In the genomic region with DNA sequence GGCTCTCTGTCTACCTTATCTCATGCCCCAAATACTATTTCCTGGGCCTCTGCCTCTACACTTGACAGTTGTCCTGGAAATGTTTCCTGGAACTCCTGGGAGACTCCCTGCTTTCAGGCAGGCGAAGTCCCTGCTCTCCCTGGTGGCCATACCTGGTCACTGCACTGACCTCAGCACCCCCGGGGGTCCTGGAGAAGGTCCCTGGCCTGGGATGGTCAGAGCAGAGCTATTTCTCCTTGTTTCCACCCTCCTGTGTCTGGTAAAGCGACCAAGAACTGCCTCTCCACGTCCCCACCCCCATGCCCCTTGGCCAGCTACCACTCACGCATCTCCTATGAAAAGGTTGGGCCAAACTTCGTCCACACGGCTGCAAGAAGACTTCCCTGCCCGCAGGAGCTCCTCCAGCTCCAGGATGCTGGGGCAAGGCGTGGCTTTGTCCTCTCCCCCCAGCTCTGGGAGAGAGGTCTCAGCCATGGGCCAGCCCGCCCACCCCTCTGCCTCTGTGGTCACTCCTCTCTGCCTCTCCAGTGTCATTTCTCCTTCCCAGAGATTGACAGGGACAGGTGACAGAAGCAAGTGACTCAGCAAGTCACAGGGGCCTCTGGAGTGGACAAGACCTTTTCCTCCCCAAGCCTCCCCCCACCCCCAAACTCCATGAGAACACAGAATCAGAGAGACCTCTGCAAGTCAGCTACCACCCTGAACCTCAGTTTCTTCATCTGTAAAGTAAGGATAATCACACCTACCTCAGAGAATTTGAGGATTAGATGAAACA, we compare ENCODE assay signal across 8 cellular contexts. TPM values are rescaled to one million over a fixed set of nuclear protein-coding genes. Genes with fewer than 3 reads are reported as not detected.
A peak's percentile ranks its signal among the peaks of the same experiment; 100 is the strongest.
DNase-seq lines count a peak whose midpoint lies in the region; ATAC-seq and TF ChIP-seq lines count a peak whose summit lies in the region.

No MANE protein-coding gene starts in this region.

- H4K20me1 ChIP-seq in OCI-LY1 (ENCODE audit: insufficient read depth, low read length): no peaks in the 10 kb centered on the region

- POLR2A ChIA-PET in activated CD4-positive, alpha-beta T cell treated with anti-CD3 and anti-CD28 coated beads, Interleukin-2, amount 10 ng/mL, durations not matched to agents 7 days and 5 days (lab: Charles Lee): no interaction called here

- H3K4me2 ChIP-seq in OCI-LY1 (ENCODE audit: low read length): no peak overlapping the region

- H3K9me3 Mint-ChIP-seq in activated CD4-positive, alpha-beta T cell treated with anti-CD3 and anti-CD28 coated beads, Interleukin-2, amount 10 ng/mL, durations not matched to agents 7 days and 5 days: no peaks in the 10 kb centered on the region
- H3K9me3 Mint-ChIP-seq in endothelial cell (ENCODE audit: unreplicated experiment) (no peaks in the 10 kb centered on the region), progenitor cell of endocrine pancreas (ENCODE audit: low read depth) (no peaks in the 10 kb centered on the region)

- no peaks in the 10 kb centered on the region for H3K27me3 Mint-ChIP-seq in activated CD4-positive, alpha-beta T cell treated with anti-CD3 and anti-CD28 coated beads, Interleukin-2, amount 10 ng/mL, durations not matched to agents 7 days and 5 days
- H3K27me3 Mint-ChIP-seq in endothelial cell (ENCODE audit: unreplicated experiment) (peaks cover 18% of the 10 kb centered on the region), progenitor cell of endocrine pancreas (peaks cover 4% of the 10 kb centered on the region)

- no peak overlapping the region for H2AFZ ChIP-seq in OCI-LY1 (ENCODE audit: low read length)

- DNase-seq in activated CD4-positive, alpha-beta T cell treated with anti-CD3 and anti-CD28 coated beads, Interleukin-2, amount 10 ng/mL, durations not matched to agents 7 days and 5 days: no peak
- no peak for DNase-seq in activated CD4-positive, alpha-beta T cell treated with anti-CD3 and anti-CD28 coated beads, Interleukin-2, amount 50 U/mL, for 1 hour
- DNase-seq in endothelial cell (ENCODE audit: low spot score) (peak; percentile 77), progenitor cell of endocrine pancreas (ENCODE audit: low spot score, unreplicated experiment) (peak; percentile 62), NCI-H2081 treated with DMSO at 0.1 percent for 48 hours (lab: John Stamatoyannopoulos, UW) (no peak), NCI-H1105 (lab: John Stamatoyannopoulos, UW) (no peak)

- H3K9me2 ChIP-seq in OCI-LY1 (ENCODE audit: low read depth, low read length): no peaks in the 10 kb centered on the region

- CTCF ChIA-PET in activated CD4-positive, alpha-beta T cell treated with anti-CD3 and anti-CD28 coated beads, Interleukin-2, amount 10 ng/mL, durations not matched to agents 7 days and 5 days (lab: Charles Lee): interaction anchor here (0.6 to 2.0 kb wide), 2 partner anchors 8 to 162 kb away, joined by 4 to 6 read pairs; no protein-coding TSS in a partner anchor

- no peak overlapping the region for H3K9ac ChIP-seq in OCI-LY1 (ENCODE audit: low read length)

- no peak overlapping the region for H3K4me3 Mint-ChIP-seq in activated CD4-positive, alpha-beta T cell treated with anti-CD3 and anti-CD28 coated beads, Interleukin-2, amount 10 ng/mL, durations not matched to agents 7 days and 5 days
- peak overlapping the region; percentile 59 for H3K4me3 Mint-ChIP-seq in endothelial cell (ENCODE audit: unreplicated experiment)
- peak overlapping the region; percentile 25 for H3K4me3 Mint-ChIP-seq in progenitor cell of endocrine pancreas (ENCODE audit: low read depth)

- H3K4me3 ChIP-seq in OCI-LY1 (ENCODE audit: low read depth, low read length, poor library complexity, severe bottlenecking): no peak overlapping the region

- peak; percentile 60; the same call in 1 of the 2 replicates for TF ChIP-seq CTCF in OCI-LY1 (IDR thresholded peaks at IDR 0.05; ENCODE audit: low read length)
- peak; percentile 79 for TF ChIP-seq CTCF in endothelial cell (IDR thresholded peaks at IDR 0.05; ENCODE audit: unreplicated experiment)
- TF ChIP-seq CTCF in progenitor cell of endocrine pancreas (IDR thresholded peaks at IDR 0.05; ENCODE audit: unreplicated experiment): peak; percentile 66

- H3F3A ChIP-seq in OCI-LY1 (ENCODE audit: insufficient read depth, low read length): peaks cover 5% of the 10 kb centered on the region; the same call in 1 of the 2 replicates

- ATAC-seq in GM18519 (IDR thresholded peaks at IDR 0.05; ENCODE audit: low FRiP score, unreplicated experiment): no peak

- H3K4me1 ChIP-seq in OCI-LY1 (ENCODE audit: insufficient read depth, low read length, severe bottlenecking): peaks cover 29% of the 10 kb centered on the region

- H3K27ac Mint-ChIP-seq in activated CD4-positive, alpha-beta T cell treated with anti-CD3 and anti-CD28 coated beads, Interleukin-2, amount 10 ng/mL, durations not matched to agents 7 days and 5 days: peak overlapping the region; percentile 99
- peak overlapping the region; percentile 49 for H3K27ac Mint-ChIP-seq in endothelial cell (ENCODE audit: unreplicated experiment)
- H3K27ac Mint-ChIP-seq in progenitor cell of endocrine pancreas: peak overlapping the region; percentile 63

- H3K79me2 ChIP-seq in OCI-LY1 (ENCODE audit: insufficient read depth, low read length): peaks cover 17% of the 10 kb centered on the region

- H3K9me3 ChIP-seq in OCI-LY1 (ENCODE audit: low read length): no peaks in the 10 kb centered on the region

- H3K36me3 Mint-ChIP-seq in activated CD4-positive, alpha-beta T cell treated with anti-CD3 and anti-CD28 coated beads, Interleukin-2, amount 10 ng/mL, durations not matched to agents 7 days and 5 days (ENCODE audit: low read depth): no peaks in the 10 kb centered on the region
- H3K36me3 Mint-ChIP-seq in endothelial cell (ENCODE audit: low read depth, unreplicated experiment): peaks cover 8% of the 10 kb centered on the region
- H3K36me3 Mint-ChIP-seq in progenitor cell of endocrine pancreas (ENCODE audit: insufficient read depth): no peaks in the 10 kb centered on the region

- H3K27ac ChIP-seq in OCI-LY1 (ENCODE audit: low read depth, low read length, poor library complexity, severe bottlenecking): no peak overlapping the region

- 0 out of 2 replicates have a peak, but pooled peaks cover 7% of the 10 kb centered on the region for H3K36me3 ChIP-seq in OCI-LY1 (ENCODE audit: insufficient read depth, low read length)

- H3K4me1 Mint-ChIP-seq in activated CD4-positive, alpha-beta T cell treated with anti-CD3 and anti-CD28 coated beads, Interleukin-2, amount 10 ng/mL, durations not matched to agents 7 days and 5 days: peaks cover 42% of the 10 kb centered on the region
- peaks cover 22% of the 10 kb centered on the region for H3K4me1 Mint-ChIP-seq in endothelial cell (ENCODE audit: unreplicated experiment)
- H3K4me1 Mint-ChIP-seq in progenitor cell of endocrine pancreas (ENCODE audit: low read depth): peaks cover 14% of the 10 kb centered on the region

- no peaks in the 10 kb centered on the region for H3K27me3 ChIP-seq in OCI-LY1 (ENCODE audit: insufficient read depth, low read length)

RNA-seq across cellular contexts. Expression of gene SAMD8, which starts 2.6 kb away (rescaled TPM):
- total RNA-seq in activated CD4-positive, alpha-beta T cell treated with anti-CD3 and anti-CD28 coated beads, Interleukin-2, amount 10 ng/mL, durations not matched to agents 7 days and 5 days: 10 to 100 TPM; 12.9 to 13.3 TPM
- total RNA-seq in endothelial cell (ENCODE audit: unreplicated experiment) (29.0 TPM), progenitor cell of endocrine pancreas (17.4 and 18.0 TPM in 2 replicates)

Comparison
In these comparisons a context has a peak if more than half of its experiments do, and no peak if none do; other contexts are left out.
1. DNase-seq: peak in endothelial cell (single experiment) and progenitor cell of endocrine pancreas (single experiment); none in activated CD4-positive, alpha-beta T cell treated with anti-CD3 and anti-CD28 coated beads, Interleukin-2, amount 10 ng/mL, durations not matched to agents 7 days and 5 days (single experiment), activated CD4-positive, alpha-beta T cell treated with anti-CD3 and anti-CD28 coated beads, Interleukin-2, amount 50 U/mL, for 1 hour (single experiment), NCI-H2081 treated with DMSO at 0.1 percent for 48 hours (single experiment) and NCI-H1105 (single experiment).
2. H3K27ac Mint-ChIP-seq: peak in every context shown above with its lines; median percentile 99 in activated CD4-positive, alpha-beta T cell treated with anti-CD3 and anti-CD28 coated beads, Interleukin-2, amount 10 ng/mL, durations not matched to agents 7 days and 5 days; 63 in progenitor cell of endocrine pancreas; 49 in endothelial cell.
3. Peak in every context shown above with its lines, with median percentiles within 50 percentile points of each other: CTCF ChIP-seq.